20 cellular contexts compared by ENCODE assay signal in the genomic region with DNA sequence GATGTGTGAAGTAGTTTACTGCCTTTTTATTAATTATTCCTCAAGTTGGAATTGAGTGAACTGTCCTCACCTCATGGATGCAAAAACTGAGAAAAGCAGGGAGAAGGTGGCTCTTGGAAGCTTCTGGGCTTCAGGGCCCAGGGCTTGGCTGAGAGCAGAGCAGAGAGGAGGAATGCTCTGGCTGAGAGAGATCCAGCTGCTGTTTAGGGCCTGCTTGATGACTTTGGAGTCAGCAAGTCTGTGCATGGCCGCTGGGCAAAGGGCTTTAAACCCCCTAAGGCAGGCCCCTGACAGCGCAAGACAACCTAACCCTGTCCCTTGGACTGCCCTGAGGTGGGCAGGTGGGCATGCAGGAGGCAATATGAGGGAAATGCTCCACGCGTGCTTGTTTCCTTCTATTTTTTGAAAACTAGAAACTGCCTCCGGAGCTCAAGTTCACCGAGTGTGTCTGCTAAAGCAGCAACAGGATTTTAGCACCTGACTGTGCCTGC. TPM values are rescaled to one million over a fixed set of nuclear protein-coding genes. Genes with fewer than 3 reads are reported as not detected.
A peak's percentile ranks its signal among the peaks of the same experiment; 100 is the strongest.
DNase-seq lines count a peak whose midpoint lies in the region; ATAC-seq and TF ChIP-seq lines count a peak whose summit lies in the region.
"Had no signal": no experiment of that assay in that cellular context is flagged by ENCODE, and none has a peak within 500 bp of the region (broad histone marks: within the 10 kb centered on the region; RNA-seq: fewer than 3 reads in every experiment).

No MANE protein-coding gene starts in this region.

- no peak overlapping the region for H3K4me3 Mint-ChIP-seq in CD8-positive, alpha-beta T cell
- H3K4me3 Mint-ChIP-seq in activated T-helper 17 cell treated with anti-CD3 and anti-CD28 coated beads, Interleukin-2, amount 50 U/mL, for 72 hours = no peak overlapping the region
- H3K4me3 Mint-ChIP-seq: activated CD4-positive, alpha-beta memory T cell treated with anti-CD3 and anti-CD28 coated beads, Interleukin-2, amount 10 ng/mL, durations not matched to agents 7 days and 5 days; endodermal cell; memory B cell; neural crest cell; WTC11 had no signal

- H3K27ac ChIP-seq in SJSA1 (peak overlapping the region; percentile 55), heart right ventricle (peak overlapping the region; percentile 55 to 91 (median 71)), transverse colon (peak overlapping the region; percentile 20 to 79 (median 54))
- H3K27ac ChIP-seq in CD8-positive, alpha-beta T cell (ENCODE audit: low read depth, low read length) = no peak overlapping the region
- H3K27ac ChIP-seq: thyroid gland had no signal

- no peak for TF ChIP-seq CTCF in heart right ventricle (IDR thresholded peaks at IDR 0.05)
- TF ChIP-seq CTCF in transverse colon (IDR thresholded peaks at IDR 0.05) = no peak
- TF ChIP-seq CTCF in CD8-positive, alpha-beta T cell (IDR thresholded peaks at IDR 0.05) = no peak

- 70 to 73% methylated on average over 6 of the region's 6 CpGs for WGBS in heart right ventricle, 2 donors
- WGBS in transverse colon (ENCODE audit: low coverage in 1 of 2), 2 donors = 73% methylated on average over 6 of the region's 6 CpGs; no CpG with 5 or more reads in 1 of the 2 donors

- no peaks in the 10 kb centered on the region for H3K9me3 ChIP-seq in SJSA1 (replicated peaks)
- no peaks in the 10 kb centered on the region for H3K9me3 ChIP-seq in heart right ventricle
- no peaks in the 10 kb centered on the region for H3K9me3 ChIP-seq in transverse colon
- H3K9me3 ChIP-seq in CD8-positive, alpha-beta T cell (ENCODE audit: low read length) = no peaks in the 10 kb centered on the region
- H3K9me3 ChIP-seq: HAP-1, thyroid gland had no signal

- peak in 7 of 8 donors; percentile 26 to 58 (median 45) for ATAC-seq in heart right ventricle
- no peak for ATAC-seq in CD8-positive, alpha-beta T cell
- no peak for ATAC-seq in activated T-helper 17 cell treated with anti-CD3 and anti-CD28 coated beads, Interleukin-2, amount 50 U/mL, for 72 hours (replicated peaks)
- ATAC-seq: WTC11 had no signal

- TF ChIP-seq EP300 in transverse colon (IDR thresholded peaks at IDR 0.05; ENCODE audit: low read depth) = no peak

- H3K36me3 ChIP-seq in SJSA1 (peaks cover 57% of the 10 kb centered on the region), heart right ventricle (peaks cover 0 to 38% (median 0%) of the 10 kb centered on the region in 9 donors), transverse colon (no peaks in the 10 kb centered on the region)
- no peaks in the 10 kb centered on the region for H3K36me3 ChIP-seq in CD8-positive, alpha-beta T cell (ENCODE audit: insufficient read depth, low read length)
- H3K36me3 ChIP-seq: thyroid gland had no signal

- POLR2A ChIA-PET in CD8-positive, alpha-beta T cell (lab: Charles Lee) = no interaction called here

- H3K27me3 ChIP-seq in SJSA1 (replicated peaks) (no peaks in the 10 kb centered on the region), heart right ventricle (peaks cover 0 to 17% (median 0%) of the 10 kb centered on the region in 7 donors), transverse colon (peaks cover 22% of the 10 kb centered on the region)
- peaks cover 4% of the 10 kb centered on the region for H3K27me3 ChIP-seq in CD8-positive, alpha-beta T cell (ENCODE audit: insufficient read depth, low read length)
- H3K27me3 ChIP-seq: thyroid gland had no signal

- TF ChIP-seq POLR2A in transverse colon (IDR thresholded peaks at IDR 0.05) = no peak

- CTCF ChIA-PET in CD8-positive, alpha-beta T cell (lab: Charles Lee) = interaction anchor here (1.8 kb wide), 1 partner anchor 25 kb away, joined by 5 read pairs; no protein-coding TSS in a partner anchor

- no peak for DNase-seq in SJSA1 (ENCODE audit: low read depth in 1 of 2, low spot score in 2 of 2)
- DNase-seq in heart right ventricle = no peak
- DNase-seq in myocyte (ENCODE audit: low read depth) = peak; percentile 34
- DNase-seq in transverse colon = no peak
- no peak for DNase-seq in COR-L47 (lab: John Stamatoyannopoulos, UW)
- DNase-seq in CD8-positive, alpha-beta T cell = no peak
- no peak for DNase-seq in T-helper 1 cell
- DNase-seq: activated CD4-positive, alpha-beta memory T cell treated with anti-CD3 and anti-CD28 coated beads, Interleukin-2, amount 10 ng/mL, durations not matched to agents 7 days and 5 days; activated naive CD4-positive, alpha-beta T cell; head of caudate nucleus; NCI-H1417 treated with DMSO at 0.1 percent for 48 hours; NCI-H2171 treated with DMSO at 0.1 percent for 48 hours; stimulated activated CD4-positive, alpha-beta T cell treated with anti-CD3 and anti-CD28 coated beads, Interleukin-15, amount 100 ng/mL, for 24 hours; thyroid gland had no signal

- peaks cover 49% of the 10 kb centered on the region for H3K27me3 Mint-ChIP-seq in CD8-positive, alpha-beta T cell (ENCODE audit: low read depth)
- peaks cover 64% of the 10 kb centered on the region for H3K27me3 Mint-ChIP-seq in activated T-helper 17 cell treated with anti-CD3 and anti-CD28 coated beads, Interleukin-2, amount 50 U/mL, for 72 hours

- intact Hi-C loops in heart right ventricle (cut with DNase I) (no loop called here), transverse colon (cut with DNase I; ENCODE audit: low total_unique reads) (no loop called here)
- intact Hi-C loops in CD8-positive, alpha-beta T cell (cut with DNase I, micrococcal nuclease) = no loop called here

- H3K4me1 Mint-ChIP-seq in CD8-positive, alpha-beta T cell (ENCODE audit: low read depth) = peaks cover under 1% of the 10 kb centered on the region
- H3K4me1 Mint-ChIP-seq in activated T-helper 17 cell treated with anti-CD3 and anti-CD28 coated beads, Interleukin-2, amount 50 U/mL, for 72 hours = no peaks in the 10 kb centered on the region

- no peak overlapping the region for H3K27ac Mint-ChIP-seq in CD8-positive, alpha-beta T cell
- no peak overlapping the region for H3K27ac Mint-ChIP-seq in activated T-helper 17 cell treated with anti-CD3 and anti-CD28 coated beads, Interleukin-2, amount 50 U/mL, for 72 hours
- H3K27ac Mint-ChIP-seq: activated CD4-positive, alpha-beta memory T cell treated with anti-CD3 and anti-CD28 coated beads, Interleukin-2, amount 10 ng/mL, durations not matched to agents 7 days and 5 days; endodermal cell; memory B cell; WTC11 had no signal

- H3K36me3 Mint-ChIP-seq in CD8-positive, alpha-beta T cell = no peaks in the 10 kb centered on the region
- peaks cover 7% of the 10 kb centered on the region for H3K36me3 Mint-ChIP-seq in activated T-helper 17 cell treated with anti-CD3 and anti-CD28 coated beads, Interleukin-2, amount 50 U/mL, for 72 hours (ENCODE audit: low read depth)
- H3K36me3 Mint-ChIP-seq: memory B cell had no signal

- in situ Hi-C loops in transverse colon (cut with MboI; ENCODE audit: low pct_ligation_motif_present in 1 of 4, low pct_unique_long_range_greater_than_20kb in 1 of 4, low sequenced_read_pairs in 3 of 4) = loop anchor here in 1 of 4 donors (25.0 kb wide), 1 partner anchor 243 kb away; no protein-coding TSS in a partner anchor

- no peaks in the 10 kb centered on the region for H3K9me3 Mint-ChIP-seq in CD8-positive, alpha-beta T cell
- H3K9me3 Mint-ChIP-seq in activated T-helper 17 cell treated with anti-CD3 and anti-CD28 coated beads, Interleukin-2, amount 50 U/mL, for 72 hours = no peaks in the 10 kb centered on the region
- H3K9me3 Mint-ChIP-seq: activated CD4-positive, alpha-beta memory T cell treated with anti-CD3 and anti-CD28 coated beads, Interleukin-2, amount 10 ng/mL, durations not matched to agents 7 days and 5 days; endodermal cell; memory B cell; neural crest cell; WTC11 had no signal

- no peak overlapping the region for H3K4me3 ChIP-seq in SJSA1
- H3K4me3 ChIP-seq in heart right ventricle = no peak overlapping the region
- no peak overlapping the region for H3K4me3 ChIP-seq in transverse colon
- H3K4me3 ChIP-seq in CD8-positive, alpha-beta T cell (ENCODE audit: low read depth, low read length) = no peak overlapping the region
- H3K4me3 ChIP-seq: HAP-1, thyroid gland had no signal

- peaks cover 66% of the 10 kb centered on the region for H3K4me1 ChIP-seq in SJSA1 (replicated peaks)
- peaks cover 15 to 79% (median 59%) of the 10 kb centered on the region in 9 donors for H3K4me1 ChIP-seq in heart right ventricle
- H3K4me1 ChIP-seq in transverse colon = peaks cover 14 to 39% (median 16%) of the 10 kb centered on the region in 4 donors
- H3K4me1 ChIP-seq in CD8-positive, alpha-beta T cell (ENCODE audit: insufficient read depth, low read length) = no peaks in the 10 kb centered on the region
- H3K4me1 ChIP-seq: HAP-1 had no signal

RNA-seq across cellular contexts. Expression of a gene that starts 8.6 kb away (rescaled TPM):
- 12.6 and 43.4 TPM in 2 replicates for total RNA-seq in SJSA1 (2014; rRNA removed; shearing (Covaris generic))
- 10 to 100 TPM in 3 of 10 donors, 1 to 10 TPM in 7; 3.7 to 26.9 (median 6.8) TPM for total RNA-seq in heart right ventricle
- polyA plus RNA-seq in heart right ventricle = 1 to 10 TPM; 4.0 to 4.6 TPM
- total RNA-seq in myocyte = 482 and 489 TPM in 2 replicates
- polyA plus RNA-seq in myocyte (2012) = 203 TPM
- 1 to 10 TPM; 1.5 to 8.1 (median 2.0) TPM for total RNA-seq in transverse colon
- total RNA-seq in CD8-positive, alpha-beta T cell = not detected
- 1 to 10 TPM; 4.3 to 6.2 TPM for total RNA-seq in activated T-helper 17 cell treated with anti-CD3 and anti-CD28 coated beads, Interleukin-2, amount 50 U/mL, for 72 hours

Comparison
In these comparisons a context has a peak if more than half of its experiments do, and no peak if none do; other contexts are left out.
1. ATAC-seq: peak in heart right ventricle (7 of 8); none in CD8-positive, alpha-beta T cell (single experiment) and activated T-helper 17 cell treated with anti-CD3 and anti-CD28 coated beads, Interleukin-2, amount 50 U/mL, for 72 hours (single experiment).
2. RNA of a gene that starts 8.6 kb away (total RNA-seq): 482 to 489 TPM in myocyte; 12.6 to 43.4 TPM in SJSA1, 3.7 to 26.9 TPM in heart right ventricle, 4.3 to 6.2 TPM in activated T-helper 17 cell treated with anti-CD3 and anti-CD28 coated beads, Interleukin-2, amount 50 U/mL, for 72 hours, 1.5 to 8.1 TPM in transverse colon and not detected in CD8-positive, alpha-beta T cell; every median in the first group is over 10 times any median in the second.